18 cellular contexts compared by ENCODE assay signal in genomic region chr10:18681366-18681765, GRCh38. TPM values are rescaled to one million over a fixed set of nuclear protein-coding genes. Genes with fewer than 3 reads are reported as not detected.
DNase-seq lines count a peak whose midpoint lies in the region; ATAC-seq and TF ChIP-seq lines count a peak whose summit lies in the region.
"Had no signal": no experiment of that assay in that cellular context is flagged by ENCODE, and none has a peak within 500 bp of the region (broad histone marks: within the 10 kb centered on the region; RNA-seq: fewer than 3 reads in every experiment).

No MANE protein-coding gene starts in this region.

- no peak overlapping the region for H2AFZ ChIP-seq in mesenchymal stem cell (ENCODE audit: low read depth, low read length)

- intact Hi-C loops in A673 (cut with micrococcal nuclease; ENCODE audit: unreplicated experiment) = loop anchor here (10.0 kb wide), 1 partner anchor 233 kb away; no protein-coding TSS in a partner anchor

- no peak overlapping the region for H3K9ac ChIP-seq in mesenchymal stem cell (ENCODE audit: low read length)

- H2BK12ac ChIP-seq in mesenchymal stem cell (ENCODE audit: low read length in 2 of 2) = no peak overlapping the region

- no peaks in the 10 kb centered on the region for H3K27me3 ChIP-seq in A673 (replicated peaks; ENCODE audit: insufficient read depth, low read depth, low read length, poor library complexity)
- no peaks in the 10 kb centered on the region for H3K27me3 ChIP-seq in mesenchymal stem cell (ENCODE audit: control insufficient read depth in 1 of 2, insufficient read depth in 1 of 2, low read length in 2 of 2)
- H3K27me3 ChIP-seq: spleen had no signal

- H4K91ac ChIP-seq in mesenchymal stem cell (ENCODE audit: low read length) = no peak overlapping the region

- POLR2A ChIA-PET in A673 (lab: Charles Lee; ENCODE audit: low non-redundant PET) = no interaction called here

- peak overlapping the region; percentile 35 for H3K27ac ChIP-seq in A673 (ENCODE audit: low read depth, low read length, poor library complexity, severe bottlenecking)
- peak overlapping the region; percentile 67 for H3K27ac ChIP-seq in mesenchymal stem cell (ENCODE audit: low read length, poor library complexity, severe bottlenecking)
- H3K27ac ChIP-seq: coronary artery, spleen had no signal

- H2AK5ac ChIP-seq in mesenchymal stem cell (ENCODE audit: low read length, severe bottlenecking) = no peak overlapping the region

- H3K18ac ChIP-seq in mesenchymal stem cell (ENCODE audit: low read depth in 1 of 2, low read length in 2 of 2) = no peak overlapping the region

- no peak overlapping the region for H4K8ac ChIP-seq in mesenchymal stem cell (ENCODE audit: low read length)

- H3K4me3 ChIP-seq in A673 (ENCODE audit: low read depth, low read length, poor library complexity, severe bottlenecking) (no peak overlapping the region), cardiac fibroblast (replicated peaks in 1 of 2; ENCODE audit: low read depth in 2 of 2, low read length in 2 of 2) (no peak overlapping the region), mesenchymal stem cell (ENCODE audit: insufficient read depth in 1 of 2, low read depth in 1 of 2, low read length in 2 of 2) (no peak overlapping the region)
- H3K4me3 ChIP-seq: coronary artery, spleen had no signal

- H3K9me3 ChIP-seq in A673 (ENCODE audit: low read depth, low read length, poor library complexity, severe bottlenecking) (no peaks in the 10 kb centered on the region), mesenchymal stem cell (ENCODE audit: control insufficient read depth, low read length) (no peaks in the 10 kb centered on the region)
- H3K9me3 ChIP-seq: spleen had no signal

- peaks cover 24% of the 10 kb centered on the region for H3K4me1 ChIP-seq in A673 (ENCODE audit: insufficient read depth, low read length, poor library complexity, severe bottlenecking)
- peaks cover 3% of the 10 kb centered on the region for H3K4me1 ChIP-seq in mesenchymal stem cell (ENCODE audit: control insufficient read depth, insufficient read depth, low read depth, low read length)
- H3K4me1 ChIP-seq: spleen had no signal

- H3K79me1 ChIP-seq in mesenchymal stem cell (replicated peaks; ENCODE audit: low read length, poor library complexity, severe bottlenecking) = no peaks in the 10 kb centered on the region

- no peak for ATAC-seq in GM21423 (IDR thresholded peaks at IDR 0.05; ENCODE audit: unreplicated experiment)

- WGBS in mesenchymal stem cell = no CpG with 5 or more reads among the region's 2 CpGs

- H2BK120ac ChIP-seq in mesenchymal stem cell (ENCODE audit: low read depth, low read length) = no peak overlapping the region

- H3K23ac ChIP-seq in mesenchymal stem cell (ENCODE audit: low read length in 2 of 2) = no peak overlapping the region

- no peak overlapping the region for H3K4ac ChIP-seq in mesenchymal stem cell (ENCODE audit: low read depth in 1 of 2, low read length in 2 of 2)

- no peak overlapping the region for H2BK5ac ChIP-seq in mesenchymal stem cell (ENCODE audit: low read depth, low read length, poor library complexity, severe bottlenecking)

- CTCF ChIA-PET in A673 (lab: Charles Lee) = no interaction called here

- no peak overlapping the region for H3K14ac ChIP-seq in mesenchymal stem cell (ENCODE audit: low read length in 2 of 2)

- TF ChIP-seq CTCF in A673 (conservative IDR thresholded peaks at IDR 0.05; ENCODE audit: low read depth, low read length) (no peak), cardiac fibroblast (IDR thresholded peaks at IDR 0.05; ENCODE audit: low read depth, low read length) (no peak)

- DNase-seq in A673 (ENCODE audit: low spot score) (no peak), NCI-H1048 (lab: John Stamatoyannopoulos, UW) (peak; percentile 31), cardiac fibroblast (ENCODE audit: low read depth in 2 of 2) (peak; percentile 68 to 71), mesenchymal stem cell (peak; percentile 34), DMS79 (lab: John Stamatoyannopoulos, UW) (no peak), SIG-M5 treated with dmso at 0.1 percent for 504 hours (lab: John Stamatoyannopoulos, UW; ENCODE audit: unreplicated experiment) (no peak)
- no peak for DNase-seq in stimulated activated naive CD4-positive, alpha-beta T cell treated with Interleukin-2 at 50 U/mL for 16 hours (lab: John Stamatoyannopoulos, UW)
- DNase-seq: activated CD4-positive, alpha-beta T cell treated with anti-CD3 and anti-CD28 coated beads for 1 hour; activated naive CD8-positive, alpha-beta T cell treated with anti-CD3 and anti-CD28 coated beads for 36 hours; foreskin melanocyte; Kasumi-1; NCI-H1694; NCI-H524; occipital lobe; spleen; T-helper 2 cell had no signal

- H3K36me3 ChIP-seq in A673 (ENCODE audit: insufficient read depth, low read length, poor library complexity, severe bottlenecking) (peaks cover 14% of the 10 kb centered on the region), mesenchymal stem cell (ENCODE audit: control insufficient read depth in 1 of 2, insufficient read depth in 2 of 2, low read depth in 1 of 2, low read length in 2 of 2) (peaks cover 0 to 12% of the 10 kb centered on the region in 2 experiments)

- no peak overlapping the region for H3K4me2 ChIP-seq in mesenchymal stem cell (ENCODE audit: low read length, poor library complexity, severe bottlenecking)

- H2BK15ac ChIP-seq in mesenchymal stem cell (ENCODE audit: low read depth, poor library complexity, severe bottlenecking) = no peak overlapping the region

- BruUV-seq in A673 (replicated peaks; lab: Mats Ljungman, UMichigan) = no TSS peak

RNA-seq across cellular contexts. Expression of gene ARL5B, which starts 22.1 kb away (rescaled TPM):
- 30.0 and 30.2 TPM in 2 replicates for total RNA-seq in A673 (2021)
- polyA plus RNA-seq in mesenchymal stem cell (2013, experiment 1 of 2) = 16.9 TPM
- 17.3 TPM for polyA plus RNA-seq in mesenchymal stem cell (2013, experiment 2 of 2)

RNA-seq across cellular contexts. Expression of gene NSUN6, which starts 30.0 kb away (rescaled TPM):
- total RNA-seq in A673 (2021) = 16.4 and 17.1 TPM in 2 replicates
- 3.4 TPM for polyA plus RNA-seq in mesenchymal stem cell (2013, experiment 1 of 2)
- polyA plus RNA-seq in mesenchymal stem cell (2013, experiment 2 of 2) = 3.3 TPM

Comparison
In these comparisons a context has a peak if more than half of its experiments do, and no peak if none do; other contexts are left out.
1. DNase-seq: peak in NCI-H1048 (single experiment), cardiac fibroblast (2 of 2) and mesenchymal stem cell (single experiment); none in A673 (single experiment), DMS79 (single experiment), SIG-M5 treated with dmso at 0.1 percent for 504 hours (single experiment) and stimulated activated naive CD4-positive, alpha-beta T cell treated with Interleukin-2 at 50 U/mL for 16 hours (single experiment).